Comparison of ENCODE assay signal across 2 cellular contexts in the genomic region with DNA sequence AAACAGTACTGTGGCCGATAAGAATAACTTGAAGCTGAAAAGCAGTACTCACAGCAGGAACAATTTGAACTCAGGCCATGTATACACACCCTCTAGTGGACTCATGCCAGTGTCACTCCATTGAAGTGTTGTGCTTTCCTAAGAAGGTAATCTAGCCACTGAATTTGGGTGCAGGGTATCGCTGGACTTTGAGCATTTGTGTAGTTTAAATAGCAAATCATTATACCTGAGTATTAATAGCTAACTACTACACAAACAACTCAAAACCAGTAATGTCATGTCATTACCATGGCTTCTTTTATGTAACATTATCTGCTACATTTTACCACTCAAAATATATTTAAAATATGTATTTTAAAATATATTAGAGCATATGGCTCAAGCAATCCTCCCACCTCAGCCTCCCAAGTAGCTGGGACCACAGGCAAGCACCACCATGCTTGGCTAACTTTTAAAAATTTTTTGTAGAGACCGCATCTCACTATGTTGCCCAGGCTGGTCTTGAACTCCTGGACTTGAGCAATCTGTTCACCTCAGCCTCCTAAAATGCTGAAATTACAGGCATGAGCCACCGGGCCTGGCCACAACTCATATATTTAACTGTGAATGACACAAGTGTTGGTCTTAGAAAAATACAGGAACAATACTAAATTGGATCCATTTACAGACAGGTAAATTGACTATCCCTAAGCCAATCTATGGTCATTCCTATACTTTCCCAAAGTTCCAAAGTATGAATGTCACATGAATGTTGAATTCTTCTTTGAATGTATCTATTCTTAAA.
TF ChIP-seq lines count a peak whose summit lies in the region.

No MANE protein-coding gene starts in this region.

TF ChIP-seq in GM23338, 12 proteins besides CTCF, POLR2A, EP300 and RAD21 (continued from another document):
- TF ChIP-seq, protein P1, sequence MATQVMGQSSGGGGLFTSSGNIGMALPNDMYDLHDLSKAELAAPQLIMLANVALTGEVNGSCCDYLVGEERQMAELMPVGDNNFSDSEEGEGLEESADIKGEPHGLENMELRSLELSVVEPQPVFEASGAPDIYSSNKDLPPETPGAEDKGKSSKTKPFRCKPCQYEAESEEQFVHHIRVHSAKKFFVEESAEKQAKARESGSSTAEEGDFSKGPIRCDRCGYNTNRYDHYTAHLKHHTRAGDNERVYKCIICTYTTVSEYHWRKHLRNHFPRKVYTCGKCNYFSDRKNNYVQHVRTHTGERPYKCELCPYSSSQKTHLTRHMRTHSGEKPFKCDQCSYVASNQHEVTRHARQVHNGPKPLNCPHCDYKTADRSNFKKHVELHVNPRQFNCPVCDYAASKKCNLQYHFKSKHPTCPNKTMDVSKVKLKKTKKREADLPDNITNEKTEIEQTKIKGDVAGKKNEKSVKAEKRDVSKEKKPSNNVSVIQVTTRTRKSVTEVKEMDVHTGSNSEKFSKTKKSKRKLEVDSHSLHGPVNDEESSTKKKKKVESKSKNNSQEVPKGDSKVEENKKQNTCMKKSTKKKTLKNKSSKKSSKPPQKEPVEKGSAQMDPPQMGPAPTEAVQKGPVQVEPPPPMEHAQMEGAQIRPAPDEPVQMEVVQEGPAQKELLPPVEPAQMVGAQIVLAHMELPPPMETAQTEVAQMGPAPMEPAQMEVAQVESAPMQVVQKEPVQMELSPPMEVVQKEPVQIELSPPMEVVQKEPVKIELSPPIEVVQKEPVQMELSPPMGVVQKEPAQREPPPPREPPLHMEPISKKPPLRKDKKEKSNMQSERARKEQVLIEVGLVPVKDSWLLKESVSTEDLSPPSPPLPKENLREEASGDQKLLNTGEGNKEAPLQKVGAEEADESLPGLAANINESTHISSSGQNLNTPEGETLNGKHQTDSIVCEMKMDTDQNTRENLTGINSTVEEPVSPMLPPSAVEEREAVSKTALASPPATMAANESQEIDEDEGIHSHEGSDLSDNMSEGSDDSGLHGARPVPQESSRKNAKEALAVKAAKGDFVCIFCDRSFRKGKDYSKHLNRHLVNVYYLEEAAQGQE (IDR thresholded peaks at IDR 0.05; ENCODE audit: unreplicated experiment) = no peak
- TF ChIP-seq CREB1 (CRISPR knock-in tag; IDR thresholded peaks at IDR 0.05; ENCODE audit: low read depth) = no peak
- no peak for TF ChIP-seq ZNF462 (CRISPR knock-in tag; IDR thresholded peaks at IDR 0.05)
- TF ChIP-seq, protein P2, sequence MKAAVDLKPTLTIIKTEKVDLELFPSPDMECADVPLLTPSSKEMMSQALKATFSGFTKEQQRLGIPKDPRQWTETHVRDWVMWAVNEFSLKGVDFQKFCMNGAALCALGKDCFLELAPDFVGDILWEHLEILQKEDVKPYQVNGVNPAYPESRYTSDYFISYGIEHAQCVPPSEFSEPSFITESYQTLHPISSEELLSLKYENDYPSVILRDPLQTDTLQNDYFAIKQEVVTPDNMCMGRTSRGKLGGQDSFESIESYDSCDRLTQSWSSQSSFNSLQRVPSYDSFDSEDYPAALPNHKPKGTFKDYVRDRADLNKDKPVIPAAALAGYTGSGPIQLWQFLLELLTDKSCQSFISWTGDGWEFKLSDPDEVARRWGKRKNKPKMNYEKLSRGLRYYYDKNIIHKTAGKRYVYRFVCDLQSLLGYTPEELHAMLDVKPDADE (IDR thresholded peaks at IDR 0.05) = no peak
- TF ChIP-seq ZNF331 (CRISPR knock-in tag; IDR thresholded peaks at IDR 0.05; ENCODE audit: low read depth) = no peak
- TF ChIP-seq POLR2AphosphoS5 (IDR thresholded peaks at IDR 0.05; ENCODE audit: low read depth) = no peak

TF ChIP-seq in WTC11, 78 proteins besides CTCF, POLR2A, EP300 and RAD21 (continued from another document):
- TF ChIP-seq, protein P3, sequence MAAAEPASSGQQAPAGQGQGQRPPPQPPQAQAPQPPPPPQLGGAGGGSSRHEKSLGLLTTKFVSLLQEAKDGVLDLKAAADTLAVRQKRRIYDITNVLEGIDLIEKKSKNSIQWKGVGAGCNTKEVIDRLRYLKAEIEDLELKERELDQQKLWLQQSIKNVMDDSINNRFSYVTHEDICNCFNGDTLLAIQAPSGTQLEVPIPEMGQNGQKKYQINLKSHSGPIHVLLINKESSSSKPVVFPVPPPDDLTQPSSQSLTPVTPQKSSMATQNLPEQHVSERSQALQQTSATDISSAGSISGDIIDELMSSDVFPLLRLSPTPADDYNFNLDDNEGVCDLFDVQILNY (CRISPR knock-in tag; IDR thresholded peaks at IDR 0.05) = no peak
- no peak for TF ChIP-seq TP53 (CRISPR knock-in tag; IDR thresholded peaks at IDR 0.05)
- TF ChIP-seq, protein P4, sequence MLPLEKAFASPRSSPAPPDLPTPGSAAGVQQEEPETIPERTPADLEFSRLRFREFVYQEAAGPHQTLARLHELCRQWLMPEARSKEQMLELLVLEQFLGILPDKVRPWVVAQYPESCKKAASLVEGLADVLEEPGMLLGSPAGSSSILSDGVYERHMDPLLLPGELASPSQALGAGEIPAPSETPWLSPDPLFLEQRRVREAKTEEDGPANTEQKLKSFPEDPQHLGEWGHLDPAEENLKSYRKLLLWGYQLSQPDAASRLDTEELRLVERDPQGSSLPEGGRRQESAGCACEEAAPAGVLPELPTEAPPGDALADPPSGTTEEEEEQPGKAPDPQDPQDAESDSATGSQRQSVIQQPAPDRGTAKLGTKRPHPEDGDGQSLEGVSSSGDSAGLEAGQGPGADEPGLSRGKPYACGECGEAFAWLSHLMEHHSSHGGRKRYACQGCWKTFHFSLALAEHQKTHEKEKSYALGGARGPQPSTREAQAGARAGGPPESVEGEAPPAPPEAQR (CRISPR knock-in tag; IDR thresholded peaks at IDR 0.05) = no peak
TF ChIP-seq in WTC11: peak in this region for 0.
